ENCODE assay signal across 1 cellular context in genomic region chr9:37800631-37801286, GRCh38.
TF ChIP-seq lines count a peak whose summit lies in the region.

DCAF10 (plus strand) TSS chr9:37800797; CDS start chr9:37800867, 70 bp downstream.

TF ChIP-seq in HEK293, 187 proteins besides CTCF, POLR2A, EP300 and RAD21 (continued from another document):
- TF ChIP-seq, protein P1, sequence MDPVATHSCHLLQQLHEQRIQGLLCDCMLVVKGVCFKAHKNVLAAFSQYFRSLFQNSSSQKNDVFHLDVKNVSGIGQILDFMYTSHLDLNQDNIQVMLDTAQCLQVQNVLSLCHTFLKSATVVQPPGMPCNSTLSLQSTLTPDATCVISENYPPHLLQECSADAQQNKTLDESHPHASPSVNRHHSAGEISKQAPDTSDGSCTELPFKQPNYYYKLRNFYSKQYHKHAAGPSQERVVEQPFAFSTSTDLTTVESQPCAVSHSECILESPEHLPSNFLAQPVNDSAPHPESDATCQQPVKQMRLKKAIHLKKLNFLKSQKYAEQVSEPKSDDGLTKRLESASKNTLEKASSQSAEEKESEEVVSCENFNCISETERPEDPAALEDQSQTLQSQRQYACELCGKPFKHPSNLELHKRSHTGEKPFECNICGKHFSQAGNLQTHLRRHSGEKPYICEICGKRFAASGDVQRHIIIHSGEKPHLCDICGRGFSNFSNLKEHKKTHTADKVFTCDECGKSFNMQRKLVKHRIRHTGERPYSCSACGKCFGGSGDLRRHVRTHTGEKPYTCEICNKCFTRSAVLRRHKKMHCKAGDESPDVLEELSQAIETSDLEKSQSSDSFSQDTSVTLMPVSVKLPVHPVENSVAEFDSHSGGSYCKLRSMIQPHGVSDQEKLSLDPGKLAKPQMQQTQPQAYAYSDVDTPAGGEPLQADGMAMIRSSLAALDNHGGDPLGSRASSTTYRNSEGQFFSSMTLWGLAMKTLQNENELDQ (tag by site-specific recombination; IDR thresholded peaks at IDR 0.05; ENCODE audit: low read depth) = no peak
- TF ChIP-seq ZSCAN23 (tag by site-specific recombination; IDR thresholded peaks at IDR 0.05) (peak; percentile 96), ZNF2 (tag by site-specific recombination; IDR thresholded peaks at IDR 0.05) (peak; percentile 97), ZNF530 (tag by site-specific recombination; IDR thresholded peaks at IDR 0.05; ENCODE audit: low read depth) (no peak), ZNF140 (tag by site-specific recombination; IDR thresholded peaks at IDR 0.05) (no peak), ZNF76 (tag by site-specific recombination; IDR thresholded peaks at IDR 0.05; ENCODE audit: borderline replicate concordance, low read depth) (peak; percentile 81), ZNF16 (tag by site-specific recombination; IDR thresholded peaks at IDR 0.05; ENCODE audit: low read depth) (no peak), ZNF362 (tag by site-specific recombination; IDR thresholded peaks at IDR 0.05) (peak; percentile 80), ZNF548 (tag by site-specific recombination; IDR thresholded peaks at IDR 0.05) (no peak), ZNF670 (tag by site-specific recombination; IDR thresholded peaks at IDR 0.05; ENCODE audit: low read depth) (no peak), ZNF133 (tag by site-specific recombination; IDR thresholded peaks at IDR 0.05) (0 out of 2 replicates have a peak, but pooled peaks have one; percentile 8), ZNF248 (tag by site-specific recombination; IDR thresholded peaks at IDR 0.05) (no peak), KLF9 (tag by site-specific recombination; IDR thresholded peaks at IDR 0.05; ENCODE audit: low read depth) (peak; percentile 80), ZEB2 (tag by site-specific recombination; IDR thresholded peaks at IDR 0.05) (peak; percentile 96), PRDM4 (tag by site-specific recombination; IDR thresholded peaks at IDR 0.05) (peak; percentile 77; the same call in 1 of the 2 replicates), HOXA7 (CRISPR knock-in tag; IDR thresholded peaks at IDR 0.05; ENCODE audit: borderline replicate concordance) (no peak), ZNF280C (tag by site-specific recombination; IDR thresholded peaks at IDR 0.05) (no peak), ZNF521 (tag by site-specific recombination; IDR thresholded peaks at IDR 0.05) (no peak), ZNF423 (tag by site-specific recombination; IDR thresholded peaks at IDR 0.05) (no peak), ZNF239 (tag by site-specific recombination; IDR thresholded peaks at IDR 0.05) (no peak), ZBTB21 (tag by site-specific recombination; IDR thresholded peaks at IDR 0.05) (peak; percentile 45; the same call in 1 of the 2 replicates), ZNF626 (tag by site-specific recombination; IDR thresholded peaks at IDR 0.05) (0 out of 2 replicates have a peak, but pooled peaks have one; percentile 33), ZBTB20 (tag by site-specific recombination; IDR thresholded peaks at IDR 0.05) (peak; percentile 84), SCRT2 (tag by site-specific recombination; IDR thresholded peaks at IDR 0.05) (peak; percentile 73), ZNF433 (tag by site-specific recombination; IDR thresholded peaks at IDR 0.05; ENCODE audit: low read depth) (no peak), MZF1 (tag by site-specific recombination; IDR thresholded peaks at IDR 0.05; ENCODE audit: borderline replicate concordance) (peak; percentile 42; the same call in 1 of the 2 replicates), ZNF112 (tag by site-specific recombination; IDR thresholded peaks at IDR 0.05) (no peak), ZNF202 (tag by site-specific recombination; IDR thresholded peaks at IDR 0.05; ENCODE audit: borderline replicate concordance) (no peak), TCF7L2 (IDR thresholded peaks at IDR 0.05; ENCODE audit: borderline replicate concordance, low read depth, low read length) (no peak), KLF8 (tag by site-specific recombination; IDR thresholded peaks at IDR 0.05) (peak; percentile 98), ZNF571 (tag by site-specific recombination; IDR thresholded peaks at IDR 0.05) (no peak), ZNF768 (tag by site-specific recombination; IDR thresholded peaks at IDR 0.05) (no peak), SP2 (tag by site-specific recombination; IDR thresholded peaks at IDR 0.05) (peak; percentile 78), ZNF335 (tag by site-specific recombination; conservative IDR thresholded peaks at IDR 0.05) (peak; percentile 71), SP7 (tag by site-specific recombination; IDR thresholded peaks at IDR 0.05) (peak; percentile 94)
- TF ChIP-seq, protein P2, sequence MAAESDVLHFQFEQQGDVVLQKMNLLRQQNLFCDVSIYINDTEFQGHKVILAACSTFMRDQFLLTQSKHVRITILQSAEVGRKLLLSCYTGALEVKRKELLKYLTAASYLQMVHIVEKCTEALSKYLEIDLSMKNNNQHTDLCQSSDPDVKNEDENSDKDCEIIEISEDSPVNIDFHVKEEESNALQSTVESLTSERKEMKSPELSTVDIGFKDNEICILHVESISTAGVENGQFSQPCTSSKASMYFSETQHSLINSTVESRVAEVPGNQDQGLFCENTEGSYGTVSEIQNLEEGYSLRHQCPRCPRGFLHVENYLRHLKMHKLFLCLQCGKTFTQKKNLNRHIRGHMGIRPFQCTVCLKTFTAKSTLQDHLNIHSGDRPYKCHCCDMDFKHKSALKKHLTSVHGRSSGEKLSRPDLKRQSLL (tag by site-specific recombination; IDR thresholded peaks at IDR 0.05) = peak; percentile 69
- TF ChIP-seq, protein P3, sequence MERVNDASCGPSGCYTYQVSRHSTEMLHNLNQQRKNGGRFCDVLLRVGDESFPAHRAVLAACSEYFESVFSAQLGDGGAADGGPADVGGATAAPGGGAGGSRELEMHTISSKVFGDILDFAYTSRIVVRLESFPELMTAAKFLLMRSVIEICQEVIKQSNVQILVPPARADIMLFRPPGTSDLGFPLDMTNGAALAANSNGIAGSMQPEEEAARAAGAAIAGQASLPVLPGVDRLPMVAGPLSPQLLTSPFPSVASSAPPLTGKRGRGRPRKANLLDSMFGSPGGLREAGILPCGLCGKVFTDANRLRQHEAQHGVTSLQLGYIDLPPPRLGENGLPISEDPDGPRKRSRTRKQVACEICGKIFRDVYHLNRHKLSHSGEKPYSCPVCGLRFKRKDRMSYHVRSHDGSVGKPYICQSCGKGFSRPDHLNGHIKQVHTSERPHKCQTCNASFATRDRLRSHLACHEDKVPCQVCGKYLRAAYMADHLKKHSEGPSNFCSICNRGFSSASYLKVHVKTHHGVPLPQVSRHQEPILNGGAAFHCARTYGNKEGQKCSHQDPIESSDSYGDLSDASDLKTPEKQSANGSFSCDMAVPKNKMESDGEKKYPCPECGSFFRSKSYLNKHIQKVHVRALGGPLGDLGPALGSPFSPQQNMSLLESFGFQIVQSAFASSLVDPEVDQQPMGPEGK (tag by site-specific recombination; IDR thresholded peaks at IDR 0.05) = peak; percentile 84; the same call in 1 of the 2 replicates
- TF ChIP-seq, protein P4, sequence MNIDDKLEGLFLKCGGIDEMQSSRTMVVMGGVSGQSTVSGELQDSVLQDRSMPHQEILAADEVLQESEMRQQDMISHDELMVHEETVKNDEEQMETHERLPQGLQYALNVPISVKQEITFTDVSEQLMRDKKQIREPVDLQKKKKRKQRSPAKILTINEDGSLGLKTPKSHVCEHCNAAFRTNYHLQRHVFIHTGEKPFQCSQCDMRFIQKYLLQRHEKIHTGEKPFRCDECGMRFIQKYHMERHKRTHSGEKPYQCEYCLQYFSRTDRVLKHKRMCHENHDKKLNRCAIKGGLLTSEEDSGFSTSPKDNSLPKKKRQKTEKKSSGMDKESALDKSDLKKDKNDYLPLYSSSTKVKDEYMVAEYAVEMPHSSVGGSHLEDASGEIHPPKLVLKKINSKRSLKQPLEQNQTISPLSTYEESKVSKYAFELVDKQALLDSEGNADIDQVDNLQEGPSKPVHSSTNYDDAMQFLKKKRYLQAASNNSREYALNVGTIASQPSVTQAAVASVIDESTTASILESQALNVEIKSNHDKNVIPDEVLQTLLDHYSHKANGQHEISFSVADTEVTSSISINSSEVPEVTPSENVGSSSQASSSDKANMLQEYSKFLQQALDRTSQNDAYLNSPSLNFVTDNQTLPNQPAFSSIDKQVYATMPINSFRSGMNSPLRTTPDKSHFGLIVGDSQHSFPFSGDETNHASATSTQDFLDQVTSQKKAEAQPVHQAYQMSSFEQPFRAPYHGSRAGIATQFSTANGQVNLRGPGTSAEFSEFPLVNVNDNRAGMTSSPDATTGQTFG (tag by site-specific recombination; IDR thresholded peaks at IDR 0.05; ENCODE audit: borderline replicate concordance) = peak; percentile 95; the same call in 1 of the 2 replicates
- TF ChIP-seq, protein P5, sequence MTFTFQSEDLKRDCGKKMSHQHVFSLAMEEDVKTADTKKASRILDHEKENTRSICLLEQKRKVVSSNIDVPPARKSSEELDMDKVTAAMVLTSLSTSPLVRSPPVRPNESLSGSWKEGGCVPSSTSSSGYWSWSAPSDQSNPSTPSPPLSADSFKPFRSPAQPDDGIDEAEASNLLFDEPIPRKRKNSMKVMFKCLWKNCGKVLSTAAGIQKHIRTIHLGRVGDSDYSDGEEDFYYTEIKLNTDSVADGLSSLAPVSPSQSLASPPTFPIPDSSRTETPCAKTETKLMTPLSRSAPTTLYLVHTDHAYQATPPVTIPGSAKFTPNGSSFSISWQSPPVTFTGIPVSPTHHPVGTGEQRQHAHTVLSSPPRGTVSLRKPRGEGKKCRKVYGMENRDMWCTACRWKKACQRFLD (tag by site-specific recombination; IDR thresholded peaks at IDR 0.05) = no peak
- TF ChIP-seq, protein P6, sequence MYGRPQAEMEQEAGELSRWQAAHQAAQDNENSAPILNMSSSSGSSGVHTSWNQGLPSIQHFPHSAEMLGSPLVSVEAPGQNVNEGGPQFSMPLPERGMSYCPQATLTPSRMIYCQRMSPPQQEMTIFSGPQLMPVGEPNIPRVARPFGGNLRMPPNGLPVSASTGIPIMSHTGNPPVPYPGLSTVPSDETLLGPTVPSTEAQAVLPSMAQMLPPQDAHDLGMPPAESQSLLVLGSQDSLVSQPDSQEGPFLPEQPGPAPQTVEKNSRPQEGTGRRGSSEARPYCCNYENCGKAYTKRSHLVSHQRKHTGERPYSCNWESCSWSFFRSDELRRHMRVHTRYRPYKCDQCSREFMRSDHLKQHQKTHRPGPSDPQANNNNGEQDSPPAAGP (tag by site-specific recombination; IDR thresholded peaks at IDR 0.05) = peak; percentile 95
